Comparison of ENCODE assay signal across 1 cellular context in the genomic region with DNA sequence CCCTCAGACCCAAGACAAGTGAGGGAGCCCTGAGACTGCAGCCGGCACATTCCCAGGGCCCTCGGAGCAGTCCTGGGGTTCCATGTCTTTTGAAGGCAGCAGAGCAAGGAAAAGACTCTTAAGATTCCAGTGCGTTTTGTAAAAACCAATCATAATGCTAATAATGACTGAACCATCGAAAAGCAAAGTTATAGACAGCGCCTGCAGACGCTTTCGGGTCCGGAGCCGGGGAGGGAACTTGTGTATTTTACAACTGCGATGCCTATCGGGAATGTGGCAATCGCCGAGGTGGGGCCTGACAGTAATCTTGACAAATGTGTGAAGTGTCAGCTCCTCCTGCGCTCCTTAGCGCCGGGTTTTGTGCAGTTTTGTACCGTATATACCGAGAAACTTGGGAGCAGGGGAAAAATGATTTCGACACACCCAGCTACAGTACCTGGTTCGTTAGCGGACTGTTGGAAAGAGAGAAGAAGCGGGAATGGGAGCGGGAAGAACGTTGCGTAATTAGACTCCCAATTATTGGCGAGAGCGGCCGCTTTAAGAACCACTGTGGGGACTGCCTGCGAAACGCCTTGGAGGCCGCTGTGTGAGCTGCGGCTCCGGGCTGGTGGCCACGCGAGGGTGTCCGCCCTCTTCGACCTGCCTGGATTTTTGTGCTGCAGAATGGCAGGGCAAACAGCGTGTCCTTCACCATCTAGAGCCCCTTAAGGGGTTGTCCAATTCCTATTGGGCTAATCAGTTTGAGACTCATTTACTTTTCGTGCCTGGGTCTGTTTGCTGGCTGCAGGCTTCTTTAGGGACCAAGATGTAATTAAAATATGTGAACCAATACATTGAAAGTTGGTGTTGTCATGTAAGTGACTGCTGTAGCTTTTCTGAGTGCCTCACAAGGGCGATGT.
TF ChIP-seq lines count a peak whose summit lies in the region.

No MANE protein-coding gene starts in this region.

TF ChIP-seq in GM12878, 131 proteins besides CTCF, POLR2A, EP300 and RAD21 (continued from another document):
- TF ChIP-seq, protein P1, sequence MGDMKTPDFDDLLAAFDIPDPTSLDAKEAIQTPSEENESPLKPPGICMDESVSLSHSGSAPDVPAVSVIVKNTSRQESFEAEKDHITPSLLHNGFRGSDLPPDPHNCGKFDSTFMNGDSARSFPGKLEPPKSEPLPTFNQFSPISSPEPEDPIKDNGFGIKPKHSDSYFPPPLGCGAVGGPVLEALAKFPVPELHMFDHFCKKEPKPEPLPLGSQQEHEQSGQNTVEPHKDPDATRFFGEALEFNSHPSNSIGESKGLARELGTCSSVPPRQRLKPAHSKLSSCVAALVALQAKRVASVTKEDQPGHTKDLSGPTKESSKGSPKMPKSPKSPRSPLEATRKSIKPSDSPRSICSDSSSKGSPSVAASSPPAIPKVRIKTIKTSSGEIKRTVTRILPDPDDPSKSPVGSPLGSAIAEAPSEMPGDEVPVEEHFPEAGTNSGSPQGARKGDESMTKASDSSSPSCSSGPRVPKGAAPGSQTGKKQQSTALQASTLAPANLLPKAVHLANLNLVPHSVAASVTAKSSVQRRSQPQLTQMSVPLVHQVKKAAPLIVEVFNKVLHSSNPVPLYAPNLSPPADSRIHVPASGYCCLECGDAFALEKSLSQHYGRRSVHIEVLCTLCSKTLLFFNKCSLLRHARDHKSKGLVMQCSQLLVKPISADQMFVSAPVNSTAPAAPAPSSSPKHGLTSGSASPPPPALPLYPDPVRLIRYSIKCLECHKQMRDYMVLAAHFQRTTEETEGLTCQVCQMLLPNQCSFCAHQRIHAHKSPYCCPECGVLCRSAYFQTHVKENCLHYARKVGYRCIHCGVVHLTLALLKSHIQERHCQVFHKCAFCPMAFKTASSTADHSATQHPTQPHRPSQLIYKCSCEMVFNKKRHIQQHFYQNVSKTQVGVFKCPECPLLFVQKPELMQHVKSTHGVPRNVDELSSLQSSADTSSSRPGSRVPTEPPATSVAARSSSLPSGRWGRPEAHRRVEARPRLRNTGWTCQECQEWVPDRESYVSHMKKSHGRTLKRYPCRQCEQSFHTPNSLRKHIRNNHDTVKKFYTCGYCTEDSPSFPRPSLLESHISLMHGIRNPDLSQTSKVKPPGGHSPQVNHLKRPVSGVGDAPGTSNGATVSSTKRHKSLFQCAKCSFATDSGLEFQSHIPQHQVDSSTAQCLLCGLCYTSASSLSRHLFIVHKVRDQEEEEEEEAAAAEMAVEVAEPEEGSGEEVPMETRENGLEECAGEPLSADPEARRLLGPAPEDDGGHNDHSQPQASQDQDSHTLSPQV (IDR thresholded peaks at IDR 0.05), result no peak
- TF ChIP-seq ZZZ3 (IDR thresholded peaks at IDR 0.05; ENCODE audit: control insufficient read depth, insufficient read length, low read depth) (no peak), CBX5 (IDR thresholded peaks at IDR 0.05; ENCODE audit: low read depth) (no peak)
